Comparison of ENCODE assay signal across 29 cellular contexts in genomic region chr9:13628526-13628925, GRCh38.
"Had no signal": no experiment of that assay in that cellular context is flagged by ENCODE, and none has a peak within 500 bp of the region (broad histone marks: within the 10 kb centered on the region; RNA-seq: fewer than 3 reads in every experiment).

No MANE protein-coding gene starts in this region.

- DNase-seq: activated B cell treated with CpG ODN at 0.5 μM for 24 hours; activated CD4-positive, alpha-beta T cell treated with anti-CD3 and anti-CD28 coated beads for 48 hours; activated CD4-positive, alpha-beta T cell treated with anti-CD3 and anti-CD28 coated beads, Interleukin-2, amount 50 U/mL, for 1 hour; activated CD4-positive, alpha-beta T cell treated with anti-CD3 and anti-CD28 coated beads, Interleukin-2, amount 50 U/mL, for 48 hours; activated CD8-positive, alpha-beta memory T cell treated with anti-CD3 and anti-CD28 coated beads for 24 hours; activated CD8-positive, alpha-beta T cell treated with anti-CD3 and anti-CD28 coated beads for 36 hours; activated effector memory CD4-positive, alpha-beta T cell treated with Interleukin-2 at 50 U/mL for 16 hours; activated gamma-delta T cell treated with Interleukin-2 at 50 U/mL for 16 hours; activated naive CD4-positive, alpha-beta T cell treated with anti-CD3 and anti-CD28 coated beads, Interleukin-2, amount 50 U/mL, for 16 hours; activated naive CD4-positive, alpha-beta T cell treated with Interleukin-2 at 50 U/mL for 16 hours; activated T-cell treated with anti-CD3 and anti-CD28 coated beads, Interleukin-2, amount 50 U/mL, for 4 hours; amniotic stem cell; anterior cingulate cortex; brain microvascular endothelial cell; central memory CD4-positive, alpha-beta T cell; dorsolateral prefrontal cortex; effector memory CD4-positive, alpha-beta T cell; endodermal cell; erythroblast; heart left ventricle; T-helper 1 cell; T-helper 17 cell; T1000; WERI-Rb-1 had no signal

- H3K27ac ChIP-seq: brain microvascular endothelial cell, cardiac muscle cell, coronary artery, dorsolateral prefrontal cortex, esophagus muscularis mucosa, heart left ventricle, WERI-Rb-1 had no signal

- ATAC-seq: activated CD4-positive, CD25-positive, alpha-beta regulatory T cell treated with anti-CD3 and anti-CD28 coated beads, Interleukin-2, amount 50 U/mL, for 24 hours; activated CD8-positive, alpha-beta T cell treated with anti-CD3 and anti-CD28 coated beads for 36 hours; activated T-cell treated with anti-CD3 and anti-CD28 coated beads, Interleukin-2, amount 50 U/mL, for 4 hours; activated T-helper 17 cell treated with anti-CD3 and anti-CD28 coated beads, Interleukin-2, amount 50 U/mL, for 72 hours; T-helper 17 cell had no signal

- H3K27me3 ChIP-seq: brain microvascular endothelial cell, cardiac muscle cell, dorsolateral prefrontal cortex, esophagus muscularis mucosa, heart left ventricle had no signal

- H3K36me3 ChIP-seq: brain microvascular endothelial cell, cardiac muscle cell, esophagus muscularis mucosa, heart left ventricle, WERI-Rb-1 had no signal

- H3K4me3 ChIP-seq: cardiac muscle cell, coronary artery, dorsolateral prefrontal cortex, esophagus muscularis mucosa, heart left ventricle had no signal

- H3K4me1 ChIP-seq: esophagus muscularis mucosa, heart left ventricle had no signal
